7 cellular contexts compared by ENCODE assay signal in genomic region chr11:78420796-78421209, GRCh38. TPM values are rescaled to one million over a fixed set of nuclear protein-coding genes. Genes with fewer than 3 reads are reported as not detected.
DNase-seq lines count a peak whose midpoint lies in the region; ATAC-seq and TF ChIP-seq lines count a peak whose summit lies in the region.

No MANE protein-coding gene starts in this region.

- H3F3A ChIP-seq in GM23248 (ENCODE audit: insufficient read depth), result peaks cover 35% of the 10 kb centered on the region

- TF ChIP-seq POLR2A in ovary (IDR thresholded peaks at IDR 0.05), result no peak

- no peak overlapping the region for H3K9ac ChIP-seq in GM23248

- H3K79me2 ChIP-seq in GM23248 (ENCODE audit: insufficient read depth), result peaks cover under 1% of the 10 kb centered on the region; the same call in 1 of the 2 replicates

- H3K4me2 ChIP-seq in GM23248 (ENCODE audit: unreplicated experiment), result peak overlapping the region; percentile 80

- H4K20me1 ChIP-seq in GM23248 (ENCODE audit: insufficient read depth), result no peaks in the 10 kb centered on the region

- H3K4me3 ChIP-seq in GM23248 (peak overlapping the region; percentile 82; the same call in 1 of the 2 replicates), cardiac fibroblast (replicated peaks in 1 of 2; ENCODE audit: low read depth in 2 of 2, low read length in 2 of 2) (no peak overlapping the region), ovary (no peak overlapping the region)

- H3K9me2 ChIP-seq in GM23248 (ENCODE audit: insufficient read depth), result no peaks in the 10 kb centered on the region

- TF ChIP-seq EP300 in ovary (IDR thresholded peaks at IDR 0.05), result no peak

- H3K4me1 ChIP-seq in GM23248 (ENCODE audit: insufficient read depth) (peaks cover 29% of the 10 kb centered on the region), ovary (ENCODE audit: insufficient read depth) (peaks cover 8% of the 10 kb centered on the region)

- H3K9me3 ChIP-seq in GM23248 (ENCODE audit: low read depth) (no peaks in the 10 kb centered on the region), ovary (no peaks in the 10 kb centered on the region)

- in situ Hi-C loops in GM23248 (cut with MboI), result no loop called here

- H2AFZ ChIP-seq in GM23248, result peak overlapping the region; percentile 80

- DNase-seq in GM23248, result peak; percentile 80
- DNase-seq in RPMI7951 (ENCODE audit: low read depth), result peak; percentile 14
- peak; percentile 58 to 76 for DNase-seq in cardiac fibroblast (ENCODE audit: low read depth in 2 of 2)
- peak; percentile 51 to 74 (median 69) for DNase-seq in ovary
- no peak for DNase-seq in NCI-H1105 treated with DMSO at 0.1 percent for 48 hours (lab: John Stamatoyannopoulos, UW)

- TF ChIP-seq CTCF in cardiac fibroblast (IDR thresholded peaks at IDR 0.05; ENCODE audit: low read depth, low read length), result no peak
- TF ChIP-seq CTCF in ovary (IDR thresholded peaks at IDR 0.05), result no peak

- 10 to 12% methylated on average over 9 of the region's 9 CpGs for WGBS in GM23248 (ENCODE audit: low coverage in 1 of 2, low lambda C conversion rate in 2 of 2, missing lambda C conversion rate in 2 of 2), 2 experiments
- 21 to 23% (median 22%) methylated on average over 9 of the region's 9 CpGs for WGBS in ovary, 3 donors

- H3K27me3 ChIP-seq in GM23248 (replicated peaks; ENCODE audit: insufficient read depth), result no peaks in the 10 kb centered on the region
- no peaks in the 10 kb centered on the region for H3K27me3 ChIP-seq in ovary

- H3K36me3 ChIP-seq in GM23248 (ENCODE audit: low read depth), result no peaks in the 10 kb centered on the region
- no peaks in the 10 kb centered on the region for H3K36me3 ChIP-seq in ovary

- intact Hi-C loops in ovary (cut with DNase I), result loop anchor here in 2 of 4 donors (10.0 kb wide), 2 partner anchors 144 to 276 kb away; no protein-coding TSS in a partner anchor

- no peak for ATAC-seq in GM19463 (IDR thresholded peaks at IDR 0.05; ENCODE audit: unreplicated experiment)
- ATAC-seq in HG03108 (IDR thresholded peaks at IDR 0.05; ENCODE audit: unreplicated experiment), result no peak

- peak overlapping the region; percentile 78 for H3K27ac ChIP-seq in GM23248
- H3K27ac ChIP-seq in ovary, result no peak overlapping the region

RNA-seq across cellular contexts. Expression of gene GAB2, which starts 3.2 kb away (rescaled TPM):
- 7.2 and 12.2 TPM in 2 replicates for total RNA-seq in GM23248 (2014; rRNA removed; shearing (Covaris generic))
- 1.8 TPM in 2 replicates for polyA plus RNA-seq in GM23248 (2016; fragmentation: Nextera tagmentation; extraction: Ambion mirVana)
- 5.0 and 6.1 TPM in 2 replicates for total RNA-seq in RPMI7951 (2014; rRNA removed; shearing (Covaris generic))
- total RNA-seq in ovary, result 10 to 100 TPM; 34.9 to 64.6 (median 50.5) TPM
- 10 to 100 TPM; 30.9 to 33.9 TPM for polyA plus RNA-seq in ovary
